ENCODE assay signal across 27 cellular contexts in the genomic region with DNA sequence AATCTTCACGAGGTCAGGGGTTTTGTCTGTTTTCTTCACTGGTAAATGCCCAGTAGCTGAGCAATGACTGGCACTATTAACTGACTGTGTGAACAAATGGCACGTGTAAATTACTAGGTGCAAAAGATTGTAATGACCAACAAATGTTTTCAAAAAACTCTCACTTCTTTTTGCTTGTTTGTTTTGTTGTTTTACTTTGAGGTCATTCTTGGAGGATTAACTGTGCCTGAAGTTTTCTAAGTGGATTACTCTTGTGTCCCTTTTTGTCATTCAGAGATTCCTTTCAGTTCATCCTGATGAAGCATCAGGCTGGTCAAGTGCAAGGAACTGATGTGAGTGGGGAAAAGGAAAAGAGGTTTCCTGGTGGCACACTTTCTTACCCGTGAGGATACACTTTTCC.
"Had no signal": no experiment of that assay in that cellular context is flagged by ENCODE, and none has a peak within 500 bp of the region (broad histone marks: within the 10 kb centered on the region; RNA-seq: fewer than 3 reads in every experiment).

No MANE protein-coding gene starts in this region.

- H3K27ac ChIP-seq: SJCRH30, VCaP had no signal

- H3K36me3 ChIP-seq: SJCRH30 had no signal

- H3K4me3 Mint-ChIP-seq: activated CD4-positive, alpha-beta memory T cell treated with anti-CD3 and anti-CD28 coated beads for 36 hours; activated CD4-positive, alpha-beta T cell treated with anti-CD3 and anti-CD28 coated beads, Interleukin-2, amount 10 ng/mL, durations not matched to agents 7 days and 5 days; activated naive CD8-positive, alpha-beta T cell treated with anti-CD3 and anti-CD28 coated beads, Interleukin-2, amount 50 U/mL, for 24 hours; activated T-cell treated with anti-CD3 and anti-CD28 coated beads, Interleukin-2, amount 50 U/mL, for 4 hours had no signal

- H3K27me3 ChIP-seq: SJCRH30 had no signal

- ATAC-seq: activated naive CD4-positive, alpha-beta T cell treated with anti-CD3 and anti-CD28 coated beads, Interleukin-2, amount 50 U/mL, for 72 hours; activated naive CD8-positive, alpha-beta T cell treated with anti-CD3 and anti-CD28 coated beads, Interleukin-2, amount 50 U/mL, for 24 hours; activated T-cell treated with anti-CD3 and anti-CD28 coated beads, Interleukin-2, amount 50 U/mL, for 4 hours; Panc1; Right ventricle myocardium inferior had no signal

- H3K9ac ChIP-seq: SK-N-SH had no signal

- H3K9me3 ChIP-seq: SJCRH30, SK-N-SH had no signal

- H3K4me1 Mint-ChIP-seq: activated CD4-positive, alpha-beta T cell treated with anti-CD3 and anti-CD28 coated beads, Interleukin-2, amount 10 ng/mL, durations not matched to agents 7 days and 5 days; activated naive CD8-positive, alpha-beta T cell treated with anti-CD3 and anti-CD28 coated beads, Interleukin-2, amount 50 U/mL, for 24 hours had no signal

- DNase-seq: activated CD4-positive, alpha-beta memory T cell treated with anti-CD3 and anti-CD28 coated beads for 36 hours; activated CD4-positive, alpha-beta T cell treated with anti-CD3 and anti-CD28 coated beads, Interleukin-2, amount 10 ng/mL, durations not matched to agents 7 days and 5 days; activated CD4-positive, CD25-positive, alpha-beta regulatory T cell; activated CD8-positive, alpha-beta memory T cell treated with anti-CD3 and anti-CD28 coated beads for 24 hours; activated effector memory CD4-positive, alpha-beta T cell treated with anti-CD3 and anti-CD28 coated beads, Interleukin-2, amount 50 U/mL, for 16 hours; activated naive CD4-positive, alpha-beta T cell treated with Interleukin-2 at 50 U/mL for 16 hours; activated naive CD8-positive, alpha-beta T cell treated with anti-CD3 and anti-CD28 coated beads, Interleukin-2, amount 50 U/mL, for 24 hours; activated T-cell treated with anti-CD3 and anti-CD28 coated beads, Interleukin-2, amount 50 U/mL, for 4 hours; caudate nucleus; Karpas-422; NCI-H1048; NCI-H146; NCI-H187 treated with DMSO at 0.1 percent for 48 hours; NCI-H2081 treated with DMSO at 0.1 percent for 48 hours; NCI-H2227 treated with DMSO at 0.1 percent for 48 hours; NCI-H446 treated with DMSO at 0.1 percent for 48 hours; NCI-H524 treated with DMSO at 0.1 percent for 48 hours; NCI-H748 treated with DMSO at 0.1 percent for 48 hours; OCI-M1; RPMI8226; SJCRH30; SK-N-SH; T-helper 1 cell had no signal

- H3K4me3 ChIP-seq: SJCRH30 had no signal

- H3K4me2 ChIP-seq: SK-N-SH had no signal

- H3K27ac Mint-ChIP-seq: activated CD4-positive, alpha-beta memory T cell treated with anti-CD3 and anti-CD28 coated beads for 36 hours; activated CD4-positive, alpha-beta T cell treated with anti-CD3 and anti-CD28 coated beads, Interleukin-2, amount 10 ng/mL, durations not matched to agents 7 days and 5 days; activated naive CD4-positive, alpha-beta T cell treated with anti-CD3 and anti-CD28 coated beads, Interleukin-2, amount 50 U/mL, for 72 hours; activated naive CD8-positive, alpha-beta T cell treated with anti-CD3 and anti-CD28 coated beads, Interleukin-2, amount 50 U/mL, for 24 hours had no signal

- H3K4me1 ChIP-seq: SJCRH30 had no signal

- H3K9me3 Mint-ChIP-seq: activated CD4-positive, alpha-beta memory T cell treated with anti-CD3 and anti-CD28 coated beads for 36 hours; activated CD4-positive, alpha-beta T cell treated with anti-CD3 and anti-CD28 coated beads, Interleukin-2, amount 10 ng/mL, durations not matched to agents 7 days and 5 days; activated naive CD4-positive, alpha-beta T cell treated with anti-CD3 and anti-CD28 coated beads, Interleukin-2, amount 50 U/mL, for 72 hours; activated naive CD8-positive, alpha-beta T cell treated with anti-CD3 and anti-CD28 coated beads, Interleukin-2, amount 50 U/mL, for 24 hours; activated T-cell treated with anti-CD3 and anti-CD28 coated beads, Interleukin-2, amount 50 U/mL, for 4 hours had no signal

- H3K36me3 Mint-ChIP-seq: activated CD4-positive, alpha-beta memory T cell treated with anti-CD3 and anti-CD28 coated beads for 36 hours; activated naive CD4-positive, alpha-beta T cell treated with anti-CD3 and anti-CD28 coated beads, Interleukin-2, amount 50 U/mL, for 72 hours had no signal
